Comparison of ENCODE assay signal across 8 cellular contexts in genomic region chr15:68875377-68876116, GRCh38. TPM values are rescaled to one million over a fixed set of nuclear protein-coding genes. Genes with fewer than 3 reads are reported as not detected.
DNase-seq lines count a peak whose midpoint lies in the region; ATAC-seq and TF ChIP-seq lines count a peak whose summit lies in the region.

No MANE protein-coding gene starts in this region.

- TF ChIP-seq RAD21 in HCT116 (IDR thresholded peaks at IDR 0.05; ENCODE audit: low read depth): peak; percentile 95

- no TSS peak for BruUV-seq in HCT116 (replicated peaks; lab: Mats Ljungman, UMichigan)

- H4K20me1 ChIP-seq in HCT116 (ENCODE audit: insufficient read depth): no peaks in the 10 kb centered on the region

- H3K27ac ChIP-seq in HCT116 (ENCODE audit: low read depth, low read length) (no peak overlapping the region), colonic mucosa (no peak overlapping the region)

- CTCF ChIA-PET in HCT116 (lab: Charles Lee): interaction anchor here (0.5 to 3.3 kb wide), 58 partner anchors 8 to 623 kb away, joined by 3 to 45 read pairs (median 5); no protein-coding TSS in a partner anchor

- RAD21 ChIA-PET in HCT116 (lab: Charles Lee; ENCODE audit: low non-redundant PET in 1 of 2, low total read pairs in 2 of 2, uncharacterized antibody in 2 of 2, unreplicated experiment in 2 of 2): interaction anchor here (0.7 to 2.1 kb wide), 17 partner anchors 24 to 325 kb away, joined by 3 to 12 read pairs (median 4); no protein-coding TSS in a partner anchor

- no peaks in the 10 kb centered on the region for H3K79me2 ChIP-seq in HCT116 (ENCODE audit: insufficient read depth, low read length)

- peak; percentile 87 for DNase-seq in AG20443 (ENCODE audit: low spot score)
- peak; percentile 88 for DNase-seq in HCT116 (ENCODE audit: low read depth, low spot score)
- peak; percentile 33 for DNase-seq in NCI-H510A (lab: John Stamatoyannopoulos, UW)
- peak; percentile 89 to 96 for DNase-seq in activated CD4-positive, alpha-beta T cell treated with anti-CD3 and anti-CD28 coated beads for 4 hours
- DNase-seq in colonic mucosa: peak; percentile 95
- DNase-seq in kidney tubule cell (ENCODE audit: low spot score): peak; percentile 87
- peak; percentile 82 to 86 for DNase-seq in stimulated activated CD4-positive, alpha-beta T cell treated with anti-CD3 and anti-CD28 coated beads, Interleukin-15, amount 100 ng/mL, for 48 hours (ENCODE audit: low read depth in 2 of 2)

- H3K4me1 ChIP-seq in HCT116 (ENCODE audit: control insufficient read depth in 1 of 2, insufficient read depth in 2 of 2, low read length in 2 of 2) (peaks cover 0 to 9% of the 10 kb centered on the region in 2 experiments; a peak in 1 of 4 replicates), colonic mucosa (no peaks in the 10 kb centered on the region)

- TF ChIP-seq CTCF in HCT116 (IDR thresholded peaks at IDR 0.05 in 2 of 3, conservative IDR thresholded peaks at IDR 0.05 in 1 of 3; ENCODE audit: borderline replicate concordance in 1 of 3, insufficient read depth in 1 of 3, low read depth in 2 of 3, low read length in 2 of 3) (peak; percentile 83 to 88 (median 87)), colonic mucosa (IDR thresholded peaks at IDR 0.05) (peak; percentile 84)

- H3K4me3 ChIP-seq in HCT116 (replicated peaks in 1 of 2; ENCODE audit: low read depth in 1 of 2, low read length in 2 of 2) (peak overlapping the region; percentile 26 to 48), colonic mucosa (peak overlapping the region; percentile 23)

- no peaks in the 10 kb centered on the region for H3K9me3 ChIP-seq in HCT116 (ENCODE audit: control insufficient read depth in 1 of 2, insufficient read depth in 1 of 2, low read depth in 1 of 2, low read length in 2 of 2)
- H3K9me3 ChIP-seq in colonic mucosa: no peaks in the 10 kb centered on the region

- no peak for TF ChIP-seq POLR2A in HCT116 (IDR thresholded peaks at IDR 0.05; ENCODE audit: borderline replicate concordance, extremely low read depth, insufficient read depth, insufficient read length)

- H3K4me2 ChIP-seq in HCT116 (ENCODE audit: low read length): peak overlapping the region; percentile 74

- peak overlapping the region; percentile 75 for H2AFZ ChIP-seq in HCT116 (ENCODE audit: low read depth, low read length, poor library complexity, severe bottlenecking)

- ATAC-seq in HCT116: peak; percentile 89
- no peak for ATAC-seq in GM19035 (IDR thresholded peaks at IDR 0.05; ENCODE audit: unreplicated experiment)

- intact Hi-C loops in HCT116 (cut with micrococcal nuclease) (loop anchor here (1.0 to 5.0 kb wide), 5 partner anchors 92 to 325 kb away; no protein-coding TSS in a partner anchor), colonic mucosa (cut with DNase I) (loop anchor here (2.0 to 5.0 kb wide), 4 partner anchors 93 to 323 kb away; no protein-coding TSS in a partner anchor)

- no peaks in the 10 kb centered on the region for H3K9me2 ChIP-seq in HCT116 (ENCODE audit: insufficient read depth)

- H3K36me3 ChIP-seq in HCT116 (ENCODE audit: control insufficient read depth in 1 of 2, insufficient read depth in 2 of 2, low read length in 2 of 2) (no peaks in the 10 kb centered on the region), colonic mucosa (no peaks in the 10 kb centered on the region)

- POLR2A ChIA-PET in HCT116 (lab: Charles Lee): interaction anchor here (0.7 to 1.3 kb wide), 3 partner anchors 49 to 184 kb away, joined by 3 to 4 read pairs (median 3); no protein-coding TSS in a partner anchor

- H3K27me3 ChIP-seq in HCT116 (ENCODE audit: insufficient read depth, low read length) (no peaks in the 10 kb centered on the region), colonic mucosa (no peaks in the 10 kb centered on the region)

- H3K9ac ChIP-seq in HCT116 (ENCODE audit: low read length) (0 out of 2 replicates have a peak overlapping the region, but pooled peaks have one; percentile 4), colonic mucosa (ENCODE audit: low read depth in 2 of 2, low read length in 2 of 2) (no peak overlapping the region)

TF ChIP-seq in HCT116, 20 proteins besides CTCF, POLR2A, EP300 and RAD21:
- 0 out of 2 replicates have a peak, but pooled peaks have one; percentile 21 for TF ChIP-seq EGR1 (IDR thresholded peaks at IDR 0.05; ENCODE audit: low read depth)
- TF ChIP-seq ZFX (IDR thresholded peaks at IDR 0.05): no peak
- peak; percentile 51 for TF ChIP-seq TCF7L2 (IDR thresholded peaks at IDR 0.05; ENCODE audit: borderline replicate concordance, extremely low read depth, insufficient read depth, insufficient read length)

RNA-seq across cellular contexts. Expression of gene SPESP1, which starts 54.8 kb away (rescaled TPM):
- total RNA-seq in HCT116 (2021; ENCODE audit: unreplicated experiment) (not detected), colonic mucosa (1 to 10 TPM; 4.2 to 5.9 TPM)
- not detected in 2 replicates for polyA plus RNA-seq in HCT116 (2012)

RNA-seq across cellular contexts. Expression of gene ANP32A, which starts 54.9 kb away (rescaled TPM):
- 220 TPM for total RNA-seq in HCT116 (2021; ENCODE audit: unreplicated experiment)
- polyA plus RNA-seq in HCT116 (2012): 121 and 151 TPM in 2 replicates
- 100 to 1,000 TPM; 126 to 177 TPM for total RNA-seq in colonic mucosa

Comparison
In these comparisons a context has a peak if more than half of its experiments do, and no peak if none do; other contexts are left out.
1. DNase-seq: peak in every context shown above with its lines; median percentile 95 in colonic mucosa; 92 in activated CD4-positive, alpha-beta T cell treated with anti-CD3 and anti-CD28 coated beads for 4 hours; 88 in HCT116; 87 in AG20443; 87 in kidney tubule cell; 84 in stimulated activated CD4-positive, alpha-beta T cell treated with anti-CD3 and anti-CD28 coated beads, Interleukin-15, amount 100 ng/mL, for 48 hours; 33 in NCI-H510A.